8 cellular contexts compared by ENCODE assay signal in genomic region chr11:82900277-82901164, GRCh38. TPM values are rescaled to one million over a fixed set of nuclear protein-coding genes. Genes with fewer than 3 reads are reported as not detected.
DNase-seq lines count a peak whose midpoint lies in the region; ATAC-seq, FAIRE-seq and TF ChIP-seq lines count a peak whose summit lies in the region.

PRCP (minus strand) TSS chr11:82900430; CDS start chr11:82900402, 28 bp downstream.

- H3K9ac ChIP-seq in BLaER1 (peak within 1 kb of the TSS; percentile 79), HepG2 (ENCODE audit: insufficient read depth, low read depth, low read length) (peak within 1 kb of the TSS; percentile 88)

- peaks cover 49% of the 10 kb centered on the region for H3K79me2 ChIP-seq in HepG2 (ENCODE audit: insufficient read depth, low read length)

- CTCF ChIA-PET in HepG2 (lab: Yijun Ruan, JAX; ENCODE audit: low intra/inter-chr PET ratio, low total read pairs), result no interaction called here

- peak; percentile 82 to 90 for TF ChIP-seq POLR2A in HepG2 (IDR thresholded peaks at IDR 0.05; ENCODE audit: insufficient read depth in 1 of 2, low read depth in 2 of 2, low read length in 2 of 2)

- WGBS in HepG2 (ENCODE audit: low lambda C conversion rate), result 0% methylated on average over 20 of the region's 40 CpGs

- no TSS peak for BruUV-seq in HepG2 (replicated peaks; lab: Mats Ljungman, UMichigan)

- TF ChIP-seq EP300 in HepG2 (IDR thresholded peaks at IDR 0.05; ENCODE audit: low read depth in 2 of 2, low read length in 2 of 2) (no peak), HepG2 (CRISPR knock-in tag; IDR thresholded peaks at IDR 0.05; ENCODE audit: borderline replicate concordance) (no peak)

- FAIRE-seq in HepG2 (lab: Jason Lieb, UNC), result peak; percentile 86

- H3K27me3 ChIP-seq in BLaER1 (no peaks in the 10 kb centered on the region), HepG2 (ENCODE audit: control insufficient read depth in 1 of 2, insufficient read depth in 2 of 2, low read length in 2 of 2) (no peaks in the 10 kb centered on the region; a peak in 1 of 5 replicates)

- H4K20me1 ChIP-seq in BLaER1 (no peaks in the 10 kb centered on the region), HepG2 (ENCODE audit: insufficient read depth, low read length) (no peaks in the 10 kb centered on the region)

- H3K36me3 ChIP-seq in BLaER1 (no peaks in the 10 kb centered on the region), HepG2 (replicated peaks in 1 of 2; ENCODE audit: control insufficient read depth in 1 of 2, insufficient read depth in 2 of 2, low read length in 2 of 2) (no peaks in the 10 kb centered on the region)

- H3K4me3 ChIP-seq in BLaER1 (peak within 1 kb of the TSS; percentile 80), HepG2 (replicated peaks in 1 of 3; ENCODE audit: insufficient read depth in 1 of 3, low read depth in 2 of 3, low read length in 3 of 3) (peak within 1 kb of the TSS; percentile 87 to 96 (median 94))

- TF ChIP-seq RAD21 in HepG2 (CRISPR knock-in tag; IDR thresholded peaks at IDR 0.05), result peak; percentile 44; the same call in 1 of the 2 replicates

- H3K27ac ChIP-seq in BLaER1 (peak within 1 kb of the TSS; percentile 71), HepG2 (ENCODE audit: extremely low read length, insufficient read depth, low read length) (peak within 1 kb of the TSS; percentile 82)

- POLR2A ChIA-PET in HepG2 (lab: Yijun Ruan, JAX), result interaction anchor here (0.7 to 2.1 kb wide), 19 partner anchors 13 to 385 kb away, joined by 3 to 27 read pairs (median 4); partner anchors contain the start of genes ANKRD42, CCDC90B, PCF11 and RAB30

- in situ Hi-C loops in HepG2 (cut with HindIII; ENCODE audit: extremely low pct_ligation_motif_present, low pct_unique_long_range_greater_than_20kb), result loop anchor here (5.0 to 10.0 kb wide), 4 partner anchors 172 to 354 kb away; partner anchors contain the start of gene RAB30

- intact Hi-C loops in HepG2 (cut with micrococcal nuclease; ENCODE audit: unreplicated experiment), result loop anchor here (1.0 to 10.0 kb wide), 5 partner anchors 33 to 384 kb away; partner anchors contain the start of genes CCDC90B and RAB30

- ATAC-seq in GM19324 (IDR thresholded peaks at IDR 0.05; ENCODE audit: low FRiP score, unreplicated experiment) (peak; percentile 86), HG03469 (IDR thresholded peaks at IDR 0.05; ENCODE audit: unreplicated experiment) (peak; percentile 74), HepG2 (peak; percentile 95)

- peak within 1 kb of the TSS; percentile 94 for H3K4me2 ChIP-seq in BLaER1
- H3K4me2 ChIP-seq in HepG2 (ENCODE audit: low read depth, low read length), result peak within 1 kb of the TSS; percentile 100

- TF ChIP-seq CTCF in HepG2 (CRISPR knock-in tag; IDR thresholded peaks at IDR 0.05), result peak; percentile 42; the same call in 1 of the 2 replicates

- H3K9me3 ChIP-seq in BLaER1 (no peaks in the 10 kb centered on the region), HepG2 (ENCODE audit: low read length) (no peaks in the 10 kb centered on the region)

- peaks cover 38% of the 10 kb centered on the region for H3K4me1 ChIP-seq in BLaER1
- H3K4me1 ChIP-seq in HepG2 (ENCODE audit: insufficient read depth, low read length), result peaks cover 34% of the 10 kb centered on the region

- DNase-seq in NCI-H69 (lab: John Stamatoyannopoulos, UW) (peak; percentile 97), dermis blood vessel endothelial cell (peak; percentile 93), HepG2 (ENCODE audit: low spot score) (peak; percentile 81)
- peak; percentile 80 to 92 for DNase-seq in activated CD4-positive, alpha-beta T cell treated with anti-CD3 and anti-CD28 coated beads, Interleukin-2, amount 50 U/mL, for 24 hours (ENCODE audit: low read depth in 1 of 2, low spot score in 1 of 2)
- DNase-seq in stimulated activated CD4-positive, alpha-beta T cell treated with anti-CD3 and anti-CD28 coated beads, Interleukin-4, amount 100 ng/mL, for 1 hour, result peak; percentile 92

- H2AFZ ChIP-seq in HepG2 (ENCODE audit: low read length), result peak within 1 kb of the TSS; percentile 94

TF ChIP-seq in HepG2, 621 proteins besides CTCF, POLR2A, EP300 and RAD21 (continues in another document):
- no peak for TF ChIP-seq KDM5A (IDR thresholded peaks at IDR 0.05; ENCODE audit: borderline replicate concordance, low read length)
- no peak for TF ChIP-seq TFAP4 (IDR thresholded peaks at IDR 0.05; ENCODE audit: borderline replicate concordance, low read depth)
- peak; percentile 80; the same call in 1 of the 2 replicates for TF ChIP-seq ZNF691 (CRISPR knock-in tag; IDR thresholded peaks at IDR 0.05; ENCODE audit: borderline replicate concordance, low read depth)
- TF ChIP-seq ZBTB20 (CRISPR knock-in tag; IDR thresholded peaks at IDR 0.05; ENCODE audit: borderline replicate concordance, low read depth), result peak; percentile 32; the same call in 1 of the 2 replicates
- no peak for TF ChIP-seq ZNF569 (CRISPR knock-in tag; IDR thresholded peaks at IDR 0.05; ENCODE audit: borderline replicate concordance)
- peak; percentile 60 for TF ChIP-seq KAT7 (CRISPR knock-in tag; IDR thresholded peaks at IDR 0.05; ENCODE audit: borderline replicate concordance)
- TF ChIP-seq ZNF550 (CRISPR knock-in tag; IDR thresholded peaks at IDR 0.05; ENCODE audit: borderline replicate concordance), result no peak
- no peak for TF ChIP-seq SMARCC2 (IDR thresholded peaks at IDR 0.05)
- 0 out of 2 replicates have a peak, but pooled peaks have one; percentile 15 for TF ChIP-seq TCF7 (IDR thresholded peaks at IDR 0.05; ENCODE audit: low read depth)
- TF ChIP-seq AGO1 (IDR thresholded peaks at IDR 0.05; ENCODE audit: low read depth, low read length, poor library complexity, severe bottlenecking), result peak; percentile 61
- peak; percentile 46 for TF ChIP-seq YY1 (IDR thresholded peaks at IDR 0.05; ENCODE audit: insufficient read depth, insufficient replicate concordance, low read depth, low read length)

RNA-seq across cellular contexts. Expression of gene PRCP, which starts in this region (rescaled TPM):
- total RNA-seq in dermis blood vessel endothelial cell (282 and 333 TPM in 2 replicates), HepG2 (2016; rRNA removed; fragmentation: Illumina TruSeq; extraction: Trizol) (49.9 and 84.2 TPM in 2 replicates)
- total RNA-seq in HepG2 (2016; cell fraction: cytosol; rRNA removed; fragmentation: Illumina TruSeq; extraction: Trizol; ENCODE audit: low read depth), result 12.9 and 14.2 TPM in 2 replicates
- total RNA-seq in HepG2 (2016; cell fraction: insoluble cytoplasmic fraction; rRNA removed; fragmentation: Illumina TruSeq; extraction: Trizol), result 49.2 and 86.3 TPM in 2 replicates
- total RNA-seq in HepG2 (2016; cell fraction: membrane; rRNA removed; fragmentation: Illumina TruSeq; extraction: Trizol), result 29.1 and 33.4 TPM in 2 replicates
- total RNA-seq in HepG2 (2016; cell fraction: nucleus; rRNA removed; fragmentation: Illumina TruSeq; extraction: Trizol), result 75.4 and 86.0 TPM in 2 replicates
- 79.7 and 105 TPM in 2 replicates for polyA plus RNA-seq in HepG2 (2011; rRNA removed)
- 63.3 and 100 TPM in 2 replicates for polyA plus RNA-seq in HepG2 (2011; cell fraction: cytosol; rRNA removed)
- polyA plus RNA-seq in HepG2 (2011; cell fraction: nucleus; rRNA removed), result 24.2 and 26.5 TPM in 2 replicates
- polyA plus RNA-seq in HepG2 (2012), result 56.3 and 103 TPM in 2 replicates
- polyA plus RNA-seq in HepG2 (2016; cell fraction: cytosol; fragmentation: Illumina TruSeq; extraction: Trizol; ENCODE audit: low read depth), result 12.6 and 13.4 TPM in 2 replicates
- 48.2 and 49.2 TPM in 2 replicates for polyA plus RNA-seq in HepG2 (2016; cell fraction: insoluble cytoplasmic fraction; fragmentation: Illumina TruSeq; extraction: Trizol; ENCODE audit: low read depth)
- polyA plus RNA-seq in HepG2 (2016; cell fraction: membrane; fragmentation: Illumina TruSeq; extraction: Trizol; ENCODE audit: low read depth), result 27.2 and 33.0 TPM in 2 replicates
- polyA plus RNA-seq in HepG2 (2016; cell fraction: nucleus; fragmentation: Illumina TruSeq; extraction: Trizol; ENCODE audit: insufficient read depth, low read depth), result 84.6 and 95.4 TPM in 2 replicates
- polyA minus RNA-seq in HepG2 (2011; rRNA and poly(A)+ RNA removed; ENCODE audit: low replicate concordance), result 22.7 and 35.1 TPM in 2 replicates
- polyA minus RNA-seq in HepG2 (2011; cell fraction: cytosol; rRNA and poly(A)+ RNA removed), result 55.6 and 56.6 TPM in 2 replicates
- polyA minus RNA-seq in HepG2 (2011; cell fraction: nucleus; rRNA and poly(A)+ RNA removed), result 29.0 and 33.7 TPM in 2 replicates

Comparison
In these comparisons a context has a peak if more than half of its experiments do, and no peak if none do; other contexts are left out.
1. Peak in every context shown above with its lines: DNase-seq, ATAC-seq, H3K4me3 ChIP-seq and H3K27ac ChIP-seq.